Comparison of ENCODE assay signal across 10 cellular contexts in the genomic region with DNA sequence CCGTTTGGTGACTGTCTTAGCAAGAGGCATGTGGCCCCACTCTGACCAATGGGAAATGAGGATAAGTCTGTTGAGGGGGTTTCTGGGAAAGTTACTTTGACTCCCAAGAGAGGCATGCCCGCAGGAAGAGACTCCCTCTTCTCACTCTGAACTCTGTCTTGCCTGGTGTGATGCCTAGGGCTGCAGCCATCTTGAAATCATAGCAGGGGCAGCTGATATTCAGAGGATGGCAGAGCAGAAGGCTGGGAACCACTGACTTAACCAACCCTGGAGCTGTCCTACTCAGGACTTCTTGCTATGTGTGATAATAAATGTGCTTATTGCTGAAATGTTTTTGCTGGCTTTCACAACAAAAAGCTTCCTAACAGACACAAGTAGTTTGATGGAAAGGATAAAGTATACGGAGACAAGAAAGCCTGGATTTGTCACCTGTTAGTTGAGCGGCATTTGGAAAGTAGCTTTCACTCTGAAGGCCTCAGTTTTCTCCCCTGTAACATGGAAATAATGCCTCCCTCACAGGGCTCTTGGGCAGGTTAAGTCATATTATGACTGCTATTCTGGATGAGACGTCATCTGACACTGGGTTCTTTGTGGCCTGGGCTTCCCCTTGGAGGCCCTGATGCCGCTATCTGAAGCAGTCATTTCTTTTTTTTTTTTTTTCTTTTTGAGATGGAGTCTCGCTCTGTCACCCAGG.
DNase-seq lines count a peak whose midpoint lies in the region; ATAC-seq and FAIRE-seq lines count a peak whose summit lies in the region.
"Had no signal": no experiment of that assay in that cellular context is flagged by ENCODE, and none has a peak within 500 bp of the region (broad histone marks: within the 10 kb centered on the region; RNA-seq: fewer than 3 reads in every experiment).

No MANE protein-coding gene starts in this region.

- in situ Hi-C loops in ACHN (cut with HindIII; ENCODE audit: low pct_ligation_motif_present, low pct_unique_long_range_greater_than_20kb, low sequenced_read_pairs): no loop called here

- peaks cover 8% of the 10 kb centered on the region for H3K27me3 Mint-ChIP-seq in memory B cell

- peak; percentile 85 for FAIRE-seq in GM18507 (lab: Jason Lieb, UNC)

- peaks cover 11% of the 10 kb centered on the region for H3K9me3 Mint-ChIP-seq in memory B cell

- peak overlapping the region; percentile 5 for H3K27ac Mint-ChIP-seq in memory B cell

- H3K4me3 Mint-ChIP-seq in memory B cell: no peak overlapping the region

- peak; percentile 44 for DNase-seq in GM18507 (ENCODE audit: extremely low spot score, insufficient read length, low read depth)
- no peak for DNase-seq in memory B cell (ENCODE audit: low spot score in 2 of 2)
- no peak for DNase-seq in central memory CD4-positive, alpha-beta T cell
- DNase-seq in NCI-H524 (lab: John Stamatoyannopoulos, UW): no peak
- no peak for DNase-seq in ACHN
- no peak for DNase-seq in NCI-H1092 (lab: John Stamatoyannopoulos, UW)
- DNase-seq: left colon, NCI-H2171 treated with DMSO at 0.1 percent for 48 hours had no signal

- peak; percentile 72 for ATAC-seq in GM19452 (IDR thresholded peaks at IDR 0.05; ENCODE audit: unreplicated experiment)
- ATAC-seq in HG03103 (IDR thresholded peaks at IDR 0.05; ENCODE audit: low read depth, unreplicated experiment): peak; percentile 55
- ATAC-seq in memory B cell (ENCODE audit: low read depth): peak; percentile 82
- ATAC-seq: left colon had no signal

- H3K36me3 Mint-ChIP-seq in memory B cell: peaks cover 7% of the 10 kb centered on the region

- H3K4me1 Mint-ChIP-seq in memory B cell: no peaks in the 10 kb centered on the region
